ENCODE assay signal across 1 cellular context in the genomic region with DNA sequence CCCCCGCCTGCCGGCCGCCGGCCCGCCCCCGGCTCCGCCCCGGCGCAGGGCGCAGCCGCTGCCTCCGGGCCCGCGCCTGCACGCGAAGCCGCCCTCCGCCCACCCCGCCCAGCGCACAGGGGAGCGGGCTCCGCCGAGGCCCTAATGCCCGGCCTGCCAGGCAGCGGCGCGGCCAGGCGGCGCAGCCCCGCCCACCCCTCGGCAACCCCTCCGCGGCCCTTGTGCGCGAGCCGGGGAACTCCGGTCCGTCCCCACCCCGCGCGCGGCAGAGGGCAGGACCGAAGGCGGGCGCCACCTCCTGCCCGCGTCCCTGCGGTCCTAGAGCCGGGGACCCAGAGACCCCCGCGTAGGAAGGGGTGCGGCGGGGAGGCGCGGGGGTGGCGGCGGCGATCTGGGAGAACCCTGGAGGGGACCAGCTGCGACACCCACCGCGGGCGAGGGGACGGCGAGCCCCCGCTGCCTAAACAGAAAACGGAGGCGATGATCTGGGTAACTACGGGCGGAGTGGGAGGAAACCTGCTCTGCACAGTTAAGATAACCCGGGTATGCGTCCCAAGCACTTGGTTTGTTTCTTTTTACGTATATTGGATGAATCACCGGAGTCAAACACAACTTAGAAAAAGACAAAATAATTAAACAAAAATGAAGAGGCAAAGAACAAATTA.
TF ChIP-seq lines count a peak whose summit lies in the region.

No MANE protein-coding gene starts in this region.

TF ChIP-seq in K562, 482 proteins besides CTCF, POLR2A, EP300 and RAD21 (continued from another document and continues in another):
- TF ChIP-seq, protein P1, sequence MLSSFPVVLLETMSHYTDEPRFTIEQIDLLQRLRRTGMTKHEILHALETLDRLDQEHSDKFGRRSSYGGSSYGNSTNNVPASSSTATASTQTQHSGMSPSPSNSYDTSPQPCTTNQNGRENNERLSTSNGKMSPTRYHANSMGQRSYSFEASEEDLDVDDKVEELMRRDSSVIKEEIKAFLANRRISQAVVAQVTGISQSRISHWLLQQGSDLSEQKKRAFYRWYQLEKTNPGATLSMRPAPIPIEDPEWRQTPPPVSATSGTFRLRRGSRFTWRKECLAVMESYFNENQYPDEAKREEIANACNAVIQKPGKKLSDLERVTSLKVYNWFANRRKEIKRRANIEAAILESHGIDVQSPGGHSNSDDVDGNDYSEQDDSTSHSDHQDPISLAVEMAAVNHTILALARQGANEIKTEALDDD (IDR thresholded peaks at IDR 0.05): peak; percentile 89
- TF ChIP-seq ZNF444 (CRISPR knock-in tag; IDR thresholded peaks at IDR 0.05) (no peak), SMARCC2 (IDR thresholded peaks at IDR 0.05; ENCODE audit: low read depth) (peak; percentile 48; the same call in 1 of the 2 replicates), TARDBP (IDR thresholded peaks at IDR 0.05) (no peak), SETDB1 (IDR thresholded peaks at IDR 0.05; ENCODE audit: low read length) (no peak), U2AF2 (optimal IDR thresholded peaks at IDR 0.05; ENCODE audit: low read depth, low read length) (no peak), PTTG1 (tag; IDR thresholded peaks at IDR 0.05; ENCODE audit: low read depth) (no peak), PCBP1 (IDR thresholded peaks at IDR 0.05; ENCODE audit: low read depth, low read length, poor library complexity, severe bottlenecking) (no peak), MTA3 (IDR thresholded peaks at IDR 0.05; ENCODE audit: borderline replicate concordance) (0 out of 2 replicates have a peak, but pooled peaks have one; percentile 26), GTF2A2 (tag; IDR thresholded peaks at IDR 0.05) (no peak), PPARD (CRISPR knock-in tag; IDR thresholded peaks at IDR 0.05) (no peak), TSC22D4 (tag; IDR thresholded peaks at IDR 0.05) (no peak), POU5F1 (IDR thresholded peaks at IDR 0.05; ENCODE audit: borderline replicate concordance, low read depth, low read length, partially characterized antibody) (no peak), BRCA1 (IDR thresholded peaks at IDR 0.05) (no peak), BRCA1 (CRISPR knock-in tag; IDR thresholded peaks at IDR 0.05) (no peak), BMI1 (IDR thresholded peaks at IDR 0.05; ENCODE audit: low read length) (no peak), ZBTB7A (IDR thresholded peaks at IDR 0.05; ENCODE audit: borderline replicate concordance, control insufficient read depth, low read depth, low read length) (peak; percentile 99)
- TF ChIP-seq, protein P2, sequence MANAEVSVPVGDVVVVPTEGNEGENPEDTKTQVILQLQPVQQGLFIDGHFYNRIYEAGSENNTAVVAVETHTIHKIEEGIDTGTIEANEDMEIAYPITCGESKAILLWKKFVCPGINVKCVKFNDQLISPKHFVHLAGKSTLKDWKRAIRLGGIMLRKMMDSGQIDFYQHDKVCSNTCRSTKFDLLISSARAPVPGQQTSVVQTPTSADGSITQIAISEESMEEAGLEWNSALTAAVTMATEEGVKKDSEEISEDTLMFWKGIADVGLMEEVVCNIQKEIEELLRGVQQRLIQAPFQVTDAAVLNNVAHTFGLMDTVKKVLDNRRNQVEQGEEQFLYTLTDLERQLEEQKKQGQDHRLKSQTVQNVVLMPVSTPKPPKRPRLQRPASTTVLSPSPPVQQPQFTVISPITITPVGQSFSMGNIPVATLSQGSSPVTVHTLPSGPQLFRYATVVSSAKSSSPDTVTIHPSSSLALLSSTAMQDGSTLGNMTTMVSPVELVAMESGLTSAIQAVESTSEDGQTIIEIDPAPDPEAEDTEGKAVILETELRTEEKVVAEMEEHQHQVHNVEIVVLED (CRISPR knock-in tag; IDR thresholded peaks at IDR 0.05): peak; percentile 70
- TF ChIP-seq, protein P3, sequence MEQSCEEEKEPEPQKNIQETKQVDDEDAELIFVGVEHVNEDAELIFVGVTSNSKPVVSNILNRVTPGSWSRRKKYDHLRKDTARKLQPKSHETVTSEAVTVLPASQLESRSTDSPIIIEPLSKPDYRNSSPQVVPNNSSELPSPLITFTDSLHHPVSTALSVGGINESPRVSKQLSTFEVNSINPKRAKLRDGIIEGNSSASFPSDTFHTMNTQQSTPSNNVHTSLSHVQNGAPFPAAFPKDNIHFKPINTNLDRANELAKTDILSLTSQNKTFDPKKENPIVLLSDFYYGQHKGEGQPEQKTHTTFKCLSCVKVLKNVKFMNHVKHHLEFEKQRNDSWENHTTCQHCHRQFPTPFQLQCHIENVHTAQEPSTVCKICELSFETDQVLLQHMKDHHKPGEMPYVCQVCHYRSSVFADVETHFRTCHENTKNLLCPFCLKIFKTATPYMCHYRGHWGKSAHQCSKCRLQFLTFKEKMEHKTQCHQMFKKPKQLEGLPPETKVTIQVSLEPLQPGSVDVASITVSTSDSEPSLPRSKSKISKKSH (CRISPR knock-in tag; IDR thresholded peaks at IDR 0.05): no peak
- TF ChIP-seq, protein P4, sequence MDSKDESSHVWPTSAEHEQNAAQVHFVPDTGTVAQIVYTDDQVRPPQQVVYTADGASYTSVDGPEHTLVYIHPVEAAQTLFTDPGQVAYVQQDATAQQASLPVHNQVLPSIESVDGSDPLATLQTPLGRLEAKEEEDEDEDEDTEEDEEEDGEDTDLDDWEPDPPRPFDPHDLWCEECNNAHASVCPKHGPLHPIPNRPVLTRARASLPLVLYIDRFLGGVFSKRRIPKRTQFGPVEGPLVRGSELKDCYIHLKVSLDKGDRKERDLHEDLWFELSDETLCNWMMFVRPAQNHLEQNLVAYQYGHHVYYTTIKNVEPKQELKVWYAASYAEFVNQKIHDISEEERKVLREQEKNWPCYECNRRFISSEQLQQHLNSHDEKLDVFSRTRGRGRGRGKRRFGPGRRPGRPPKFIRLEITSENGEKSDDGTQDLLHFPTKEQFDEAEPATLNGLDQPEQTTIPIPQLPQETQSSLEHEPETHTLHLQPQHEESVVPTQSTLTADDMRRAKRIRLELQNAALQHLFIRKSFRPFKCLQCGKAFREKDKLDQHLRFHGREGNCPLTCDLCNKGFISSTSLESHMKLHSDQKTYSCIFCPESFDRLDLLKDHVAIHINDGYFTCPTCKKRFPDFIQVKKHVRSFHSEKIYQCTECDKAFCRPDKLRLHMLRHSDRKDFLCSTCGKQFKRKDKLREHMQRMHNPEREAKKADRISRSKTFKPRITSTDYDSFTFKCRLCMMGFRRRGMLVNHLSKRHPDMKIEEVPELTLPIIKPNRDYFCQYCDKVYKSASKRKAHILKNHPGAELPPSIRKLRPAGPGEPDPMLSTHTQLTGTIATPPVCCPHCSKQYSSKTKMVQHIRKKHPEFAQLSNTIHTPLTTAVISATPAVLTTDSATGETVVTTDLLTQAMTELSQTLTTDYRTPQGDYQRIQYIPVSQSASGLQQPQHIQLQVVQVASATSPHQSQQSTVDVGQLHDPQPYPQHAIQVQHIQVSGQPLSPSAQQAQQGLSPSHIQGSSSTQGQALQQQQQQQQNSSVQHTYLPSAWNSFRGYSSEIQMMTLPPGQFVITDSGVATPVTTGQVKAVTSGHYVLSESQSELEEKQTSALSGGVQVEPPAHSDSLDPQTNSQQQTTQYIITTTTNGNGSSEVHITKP (IDR thresholded peaks at IDR 0.05; ENCODE audit: partially characterized antibody): peak; percentile 42
- TF ChIP-seq, protein P5, sequence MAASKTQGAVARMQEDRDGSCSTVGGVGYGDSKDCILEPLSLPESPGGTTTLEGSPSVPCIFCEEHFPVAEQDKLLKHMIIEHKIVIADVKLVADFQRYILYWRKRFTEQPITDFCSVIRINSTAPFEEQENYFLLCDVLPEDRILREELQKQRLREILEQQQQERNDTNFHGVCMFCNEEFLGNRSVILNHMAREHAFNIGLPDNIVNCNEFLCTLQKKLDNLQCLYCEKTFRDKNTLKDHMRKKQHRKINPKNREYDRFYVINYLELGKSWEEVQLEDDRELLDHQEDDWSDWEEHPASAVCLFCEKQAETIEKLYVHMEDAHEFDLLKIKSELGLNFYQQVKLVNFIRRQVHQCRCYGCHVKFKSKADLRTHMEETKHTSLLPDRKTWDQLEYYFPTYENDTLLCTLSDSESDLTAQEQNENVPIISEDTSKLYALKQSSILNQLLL (CRISPR knock-in tag; IDR thresholded peaks at IDR 0.05; ENCODE audit: borderline replicate concordance): no peak
- TF ChIP-seq, protein P6, sequence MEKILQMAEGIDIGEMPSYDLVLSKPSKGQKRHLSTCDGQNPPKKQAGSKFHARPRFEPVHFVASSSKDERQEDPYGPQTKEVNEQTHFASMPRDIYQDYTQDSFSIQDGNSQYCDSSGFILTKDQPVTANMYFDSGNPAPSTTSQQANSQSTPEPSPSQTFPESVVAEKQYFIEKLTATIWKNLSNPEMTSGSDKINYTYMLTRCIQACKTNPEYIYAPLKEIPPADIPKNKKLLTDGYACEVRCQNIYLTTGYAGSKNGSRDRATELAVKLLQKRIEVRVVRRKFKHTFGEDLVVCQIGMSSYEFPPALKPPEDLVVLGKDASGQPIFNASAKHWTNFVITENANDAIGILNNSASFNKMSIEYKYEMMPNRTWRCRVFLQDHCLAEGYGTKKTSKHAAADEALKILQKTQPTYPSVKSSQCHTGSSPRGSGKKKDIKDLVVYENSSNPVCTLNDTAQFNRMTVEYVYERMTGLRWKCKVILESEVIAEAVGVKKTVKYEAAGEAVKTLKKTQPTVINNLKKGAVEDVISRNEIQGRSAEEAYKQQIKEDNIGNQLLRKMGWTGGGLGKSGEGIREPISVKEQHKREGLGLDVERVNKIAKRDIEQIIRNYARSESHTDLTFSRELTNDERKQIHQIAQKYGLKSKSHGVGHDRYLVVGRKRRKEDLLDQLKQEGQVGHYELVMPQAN (IDR thresholded peaks at IDR 0.05; ENCODE audit: borderline replicate concordance): no peak
- TF ChIP-seq, protein P7, sequence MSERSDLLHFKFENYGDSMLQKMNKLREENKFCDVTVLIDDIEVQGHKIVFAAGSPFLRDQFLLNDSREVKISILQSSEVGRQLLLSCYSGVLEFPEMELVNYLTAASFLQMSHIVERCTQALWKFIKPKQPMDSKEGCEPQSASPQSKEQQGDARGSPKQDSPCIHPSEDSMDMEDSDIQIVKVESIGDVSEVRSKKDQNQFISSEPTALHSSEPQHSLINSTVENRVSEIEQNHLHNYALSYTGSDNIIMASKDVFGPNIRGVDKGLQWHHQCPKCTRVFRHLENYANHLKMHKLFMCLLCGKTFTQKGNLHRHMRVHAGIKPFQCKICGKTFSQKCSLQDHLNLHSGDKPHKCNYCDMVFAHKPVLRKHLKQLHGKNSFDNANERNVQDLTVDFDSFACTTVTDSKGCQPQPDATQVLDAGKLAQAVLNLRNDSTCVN (CRISPR knock-in tag; IDR thresholded peaks at IDR 0.05): no peak
- TF ChIP-seq, protein P8, sequence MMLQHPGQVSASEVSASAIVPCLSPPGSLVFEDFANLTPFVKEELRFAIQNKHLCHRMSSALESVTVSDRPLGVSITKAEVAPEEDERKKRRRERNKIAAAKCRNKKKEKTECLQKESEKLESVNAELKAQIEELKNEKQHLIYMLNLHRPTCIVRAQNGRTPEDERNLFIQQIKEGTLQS (IDR thresholded peaks at IDR 0.05): peak; percentile 61
- TF ChIP-seq, protein P8 (CRISPR knock-in tag; conservative IDR thresholded peaks at IDR 0.05): no peak
- TF ChIP-seq, protein P9, sequence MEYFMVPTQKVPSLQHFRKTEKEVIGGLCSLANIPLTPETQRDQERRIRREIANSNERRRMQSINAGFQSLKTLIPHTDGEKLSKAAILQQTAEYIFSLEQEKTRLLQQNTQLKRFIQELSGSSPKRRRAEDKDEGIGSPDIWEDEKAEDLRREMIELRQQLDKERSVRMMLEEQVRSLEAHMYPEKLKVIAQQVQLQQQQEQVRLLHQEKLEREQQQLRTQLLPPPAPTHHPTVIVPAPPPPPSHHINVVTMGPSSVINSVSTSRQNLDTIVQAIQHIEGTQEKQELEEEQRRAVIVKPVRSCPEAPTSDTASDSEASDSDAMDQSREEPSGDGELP (CRISPR knock-in tag; IDR thresholded peaks at IDR 0.05; ENCODE audit: borderline replicate concordance): peak; percentile 69; the same call in 1 of the 2 replicates
- TF ChIP-seq, protein P10, sequence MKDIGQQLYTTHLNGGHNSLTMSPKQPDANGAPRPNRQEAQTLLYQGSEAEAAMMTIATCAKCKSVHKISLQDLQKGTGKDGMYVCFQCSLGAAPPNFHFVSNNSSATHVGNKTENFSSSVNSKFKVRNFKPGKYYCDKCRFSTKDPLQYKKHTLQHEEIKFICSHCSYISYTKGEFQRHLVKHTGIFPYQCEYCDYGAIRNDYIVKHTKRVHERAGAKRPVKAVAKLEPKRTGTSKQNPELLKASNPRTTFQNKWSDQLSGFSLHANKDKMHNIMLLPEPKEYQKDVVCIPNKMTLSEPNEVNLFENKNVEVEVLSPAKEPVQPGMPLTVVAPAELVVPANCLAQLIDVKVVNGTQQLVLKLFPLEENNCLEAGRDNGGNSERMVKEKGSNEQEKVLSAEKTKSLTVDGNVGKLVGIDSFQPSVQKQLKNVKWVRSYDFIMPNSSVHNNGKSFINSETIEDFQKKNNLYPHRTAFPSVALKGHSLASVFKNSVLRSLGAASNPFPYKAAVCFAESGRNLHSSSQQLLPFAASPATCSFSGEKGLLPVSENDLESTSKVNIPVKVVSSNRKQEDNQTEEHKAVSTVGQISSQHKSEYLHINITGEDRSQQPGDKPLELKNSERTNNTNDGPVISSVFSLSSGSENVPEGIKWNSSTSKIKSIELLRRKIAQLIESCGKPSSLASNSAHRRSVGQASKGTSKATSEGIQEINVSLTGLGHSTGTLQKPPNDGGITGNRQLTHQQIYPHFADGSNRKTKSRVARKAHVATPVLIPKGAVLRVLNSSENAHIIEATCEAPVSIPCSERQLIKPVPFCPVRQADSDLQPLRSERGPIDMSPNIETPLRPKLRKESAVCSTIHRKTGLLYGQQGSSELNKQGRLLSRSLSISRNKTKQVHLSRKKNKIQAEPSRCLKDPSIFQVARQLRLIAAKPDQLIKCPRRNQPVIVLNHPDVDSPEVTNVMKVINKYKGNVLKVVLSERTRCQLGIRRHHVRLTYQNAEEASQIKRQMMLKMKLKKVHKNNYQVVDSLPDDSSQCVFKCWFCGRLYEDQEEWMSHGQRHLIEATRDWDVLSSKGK (CRISPR knock-in tag; IDR thresholded peaks at IDR 0.05): no peak
- TF ChIP-seq, protein P11, sequence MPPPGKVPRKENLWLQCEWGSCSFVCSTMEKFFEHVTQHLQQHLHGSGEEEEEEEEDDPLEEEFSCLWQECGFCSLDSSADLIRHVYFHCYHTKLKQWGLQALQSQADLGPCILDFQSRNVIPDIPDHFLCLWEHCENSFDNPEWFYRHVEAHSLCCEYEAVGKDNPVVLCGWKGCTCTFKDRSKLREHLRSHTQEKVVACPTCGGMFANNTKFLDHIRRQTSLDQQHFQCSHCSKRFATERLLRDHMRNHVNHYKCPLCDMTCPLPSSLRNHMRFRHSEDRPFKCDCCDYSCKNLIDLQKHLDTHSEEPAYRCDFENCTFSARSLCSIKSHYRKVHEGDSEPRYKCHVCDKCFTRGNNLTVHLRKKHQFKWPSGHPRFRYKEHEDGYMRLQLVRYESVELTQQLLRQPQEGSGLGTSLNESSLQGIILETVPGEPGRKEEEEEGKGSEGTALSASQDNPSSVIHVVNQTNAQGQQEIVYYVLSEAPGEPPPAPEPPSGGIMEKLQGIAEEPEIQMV (tag; conservative IDR thresholded peaks at IDR 0.05; ENCODE audit: low read depth): no peak
- TF ChIP-seq, protein P12, sequence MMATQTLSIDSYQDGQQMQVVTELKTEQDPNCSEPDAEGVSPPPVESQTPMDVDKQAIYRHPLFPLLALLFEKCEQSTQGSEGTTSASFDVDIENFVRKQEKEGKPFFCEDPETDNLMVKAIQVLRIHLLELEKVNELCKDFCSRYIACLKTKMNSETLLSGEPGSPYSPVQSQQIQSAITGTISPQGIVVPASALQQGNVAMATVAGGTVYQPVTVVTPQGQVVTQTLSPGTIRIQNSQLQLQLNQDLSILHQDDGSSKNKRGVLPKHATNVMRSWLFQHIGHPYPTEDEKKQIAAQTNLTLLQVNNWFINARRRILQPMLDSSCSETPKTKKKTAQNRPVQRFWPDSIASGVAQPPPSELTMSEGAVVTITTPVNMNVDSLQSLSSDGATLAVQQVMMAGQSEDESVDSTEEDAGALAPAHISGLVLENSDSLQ (IDR thresholded peaks at IDR 0.05): no peak
